In genomic region chr6:13485303-13485702, GRCh38 we compare ENCODE assay signal across 8 cellular contexts. TPM values are rescaled to one million over a fixed set of nuclear protein-coding genes. Genes with fewer than 3 reads are reported as not detected.
DNase-seq lines count a peak whose midpoint lies in the region; ATAC-seq and TF ChIP-seq lines count a peak whose summit lies in the region.

No MANE protein-coding gene starts in this region.

- DNase-seq in CD4-positive, CD25-positive, alpha-beta regulatory T cell, result no peak
- DNase-seq in NAMALWA (ENCODE audit: low spot score), result peak; percentile 43
- DNase-seq in effector memory CD4-positive, alpha-beta T cell, result no peak
- no peak for DNase-seq in neural crest cell (ENCODE audit: low read depth, low spot score)
- DNase-seq in NK-92 (lab: John Stamatoyannopoulos, UW; ENCODE audit: unreplicated experiment), result no peak
- no peak for DNase-seq in stimulated activated CD4-positive, alpha-beta T cell treated with anti-CD3 and anti-CD28 coated beads, Interleukin-2, amount 100 ng/mL, for 48 hours
- DNase-seq in amygdala (lab: John Stamatoyannopoulos, UW), result no peak

- H3K27ac ChIP-seq in CD4-positive, CD25-positive, alpha-beta regulatory T cell (ENCODE audit: insufficient read depth, low read length, poor library complexity, severe bottlenecking), result no peak overlapping the region
- no peak overlapping the region for H3K27ac ChIP-seq in effector memory CD4-positive, alpha-beta T cell (ENCODE audit: insufficient read depth, low read length, poor library complexity, severe bottlenecking)

- peaks cover 23% of the 10 kb centered on the region for H3K27me3 ChIP-seq in CD4-positive, CD25-positive, alpha-beta regulatory T cell (ENCODE audit: control insufficient read depth, insufficient read depth, low read length)
- no peaks in the 10 kb centered on the region for H3K27me3 ChIP-seq in effector memory CD4-positive, alpha-beta T cell (replicated peaks; ENCODE audit: control insufficient read depth, insufficient read depth, low read length, poor library complexity, severe bottlenecking)

- no peaks in the 10 kb centered on the region for H3K9me3 ChIP-seq in CD4-positive, CD25-positive, alpha-beta regulatory T cell (ENCODE audit: control insufficient read depth in 2 of 2, low read length in 2 of 2)
- H3K9me3 ChIP-seq in effector memory CD4-positive, alpha-beta T cell (ENCODE audit: control insufficient read depth, low read length), result no peaks in the 10 kb centered on the region

- no peak overlapping the region for H3K4me3 ChIP-seq in CD4-positive, CD25-positive, alpha-beta regulatory T cell (ENCODE audit: low read depth, low read length)
- peak overlapping the region; percentile 85 for H3K4me3 ChIP-seq in effector memory CD4-positive, alpha-beta T cell (ENCODE audit: insufficient read depth, low read depth, low read length, poor library complexity, severe bottlenecking)

- peaks cover 5 to 36% (median 19%) of the 10 kb centered on the region in 4 donors for H3K4me1 Mint-ChIP-seq in CD4-positive, CD25-positive, alpha-beta regulatory T cell
- peaks cover 30% of the 10 kb centered on the region for H3K4me1 Mint-ChIP-seq in neural crest cell

- peaks cover 23% of the 10 kb centered on the region for H3K4me1 ChIP-seq in CD4-positive, CD25-positive, alpha-beta regulatory T cell (ENCODE audit: control insufficient read depth, insufficient read depth, low read length, poor library complexity, severe bottlenecking)
- peaks cover 8% of the 10 kb centered on the region for H3K4me1 ChIP-seq in effector memory CD4-positive, alpha-beta T cell (ENCODE audit: control insufficient read depth, insufficient read depth, low read length, poor library complexity, severe bottlenecking)

- peak overlapping the region in 1 of 3 donors; percentile 80 for H3K27ac Mint-ChIP-seq in CD4-positive, CD25-positive, alpha-beta regulatory T cell
- no peak overlapping the region for H3K27ac Mint-ChIP-seq in neural crest cell (ENCODE audit: unreplicated experiment)

- H3K36me3 ChIP-seq in CD4-positive, CD25-positive, alpha-beta regulatory T cell (ENCODE audit: control insufficient read depth, insufficient read depth, low read length), result no peaks in the 10 kb centered on the region
- H3K36me3 ChIP-seq in effector memory CD4-positive, alpha-beta T cell (ENCODE audit: control insufficient read depth, insufficient read depth, low read length), result no peaks in the 10 kb centered on the region

- no peak for TF ChIP-seq CTCF in neural crest cell (conservative IDR thresholded peaks at IDR 0.05)

- H3K27me3 Mint-ChIP-seq in CD4-positive, CD25-positive, alpha-beta regulatory T cell, result peaks cover 42% of the 10 kb centered on the region
- H3K27me3 Mint-ChIP-seq in neural crest cell (ENCODE audit: low read depth), result peaks cover 52% of the 10 kb centered on the region

- H3K36me3 Mint-ChIP-seq in CD4-positive, CD25-positive, alpha-beta regulatory T cell, result no peaks in the 10 kb centered on the region
- H3K36me3 Mint-ChIP-seq in neural crest cell (ENCODE audit: low read depth), result no peaks in the 10 kb centered on the region

- peak overlapping the region; percentile 84 to 92 (median 86) for H3K4me3 Mint-ChIP-seq in CD4-positive, CD25-positive, alpha-beta regulatory T cell
- peak overlapping the region; percentile 85 for H3K4me3 Mint-ChIP-seq in neural crest cell

- peaks cover 0 to 3% (median 0%) of the 10 kb centered on the region in 7 donors for H3K9me3 Mint-ChIP-seq in CD4-positive, CD25-positive, alpha-beta regulatory T cell
- no peaks in the 10 kb centered on the region for H3K9me3 Mint-ChIP-seq in neural crest cell

- ATAC-seq in CD4-positive, CD25-positive, alpha-beta regulatory T cell (ENCODE audit: low read depth in 2 of 2), result no peak
- no peak for ATAC-seq in HG02885 (IDR thresholded peaks at IDR 0.05; ENCODE audit: poor library complexity, unreplicated experiment)

RNA-seq across cellular contexts. Expression of gene GFOD1, which starts 2.1 kb away (rescaled TPM):
- 1.8 TPM for total RNA-seq in CD4-positive, CD25-positive, alpha-beta regulatory T cell
- under 1 TPM; 0.06 to 0.37 (median 0.13) TPM for polyA plus RNA-seq in CD4-positive, CD25-positive, alpha-beta regulatory T cell
- 2.2 TPM in 2 replicates for total RNA-seq in neural crest cell
